Comparison of ENCODE assay signal across 24 cellular contexts in genomic region chr16:82955836-82956348, GRCh38.
"Had no signal": no experiment of that assay in that cellular context is flagged by ENCODE, and none has a peak within 500 bp of the region (broad histone marks: within the 10 kb centered on the region; RNA-seq: fewer than 3 reads in every experiment).

No MANE protein-coding gene starts in this region.

- H3K4me3 Mint-ChIP-seq: activated naive CD4-positive, alpha-beta T cell treated with anti-CD3 and anti-CD28 coated beads for 36 hours; activated naive CD8-positive, alpha-beta T cell; activated T-cell treated with anti-CD3 and anti-CD28 coated beads, Interleukin-2, amount 50 U/mL, for 4 hours; T-helper 17 cell; WTC11 had no signal

- H3K36me3 ChIP-seq: brain microvascular endothelial cell, cardiac muscle cell had no signal

- H3K4me1 Mint-ChIP-seq: WTC11 had no signal

- H3K27ac Mint-ChIP-seq: activated naive CD4-positive, alpha-beta T cell treated with anti-CD3 and anti-CD28 coated beads for 36 hours; activated naive CD8-positive, alpha-beta T cell; T-helper 17 cell; WTC11 had no signal

- H3K9me3 Mint-ChIP-seq: activated T-cell treated with anti-CD3 and anti-CD28 coated beads, Interleukin-2, amount 50 U/mL, for 4 hours; WTC11 had no signal

- H3K36me3 Mint-ChIP-seq: activated naive CD8-positive, alpha-beta T cell; WTC11 had no signal

- H2AFZ ChIP-seq: PC-9 had no signal

- H3K4me3 ChIP-seq: cardiac muscle cell, PC-9 had no signal

- H3K27me3 ChIP-seq: brain microvascular endothelial cell, cardiac muscle cell had no signal

- H3K4me2 ChIP-seq: PC-9 had no signal

- H3K27ac ChIP-seq: brain microvascular endothelial cell, cardiac muscle cell, PC-9 had no signal

- DNase-seq: activated CD4-positive, alpha-beta T cell treated with anti-CD3 and anti-CD28 coated beads for 48 hours; activated CD4-positive, alpha-beta T cell treated with anti-CD3 and anti-CD28 coated beads, Interleukin-2, amount 50 U/mL, for 4 hours; activated CD4-positive, CD25-positive, alpha-beta regulatory T cell treated with anti-CD3 and anti-CD28 coated beads, Interleukin-2, amount 50 U/mL, for 72 hours; activated CD8-positive, alpha-beta memory T cell treated with anti-CD3 and anti-CD28 coated beads for 24 hours; activated gamma-delta T cell; activated naive CD4-positive, alpha-beta T cell treated with anti-CD3 and anti-CD28 coated beads for 36 hours; activated T-cell treated with anti-CD3 and anti-CD28 coated beads, Interleukin-2, amount 50 U/mL, for 4 hours; brain microvascular endothelial cell; cerebellar nuclear complex; KBM-7; NCI-H1092; NCI-H1417; NCI-H1930; NCI-H2171 treated with DMSO at 0.1 percent for 48 hours; NCI-H226; NCI-H510A; NCI-H526 treated with DMSO at 0.1 percent for 48 hours; PC-9; SHP77 treated with DMSO at 0.1 percent for 48 hours; T-helper 17 cell; T-helper 9 cell had no signal

- ATAC-seq: activated T-cell treated with anti-CD3 and anti-CD28 coated beads, Interleukin-2, amount 50 U/mL, for 4 hours; T-helper 17 cell; WTC11 had no signal
